In genomic region chr12:75747572-75747995, GRCh38 we compare ENCODE assay signal across 13 cellular contexts.
DNase-seq lines count a peak whose midpoint lies in the region; ATAC-seq, FAIRE-seq and TF ChIP-seq lines count a peak whose summit lies in the region.
"Had no signal": no experiment of that assay in that cellular context is flagged by ENCODE, and none has a peak within 500 bp of the region (broad histone marks: within the 10 kb centered on the region; RNA-seq: fewer than 3 reads in every experiment).

No MANE protein-coding gene starts in this region.

- in situ Hi-C loops in KBM-7 (cut with MboI; ENCODE audit: low pct_unique_long_range_greater_than_20kb, low sequenced_read_pairs), result no loop called here

- peaks cover 49% of the 10 kb centered on the region for H3K4me1 Mint-ChIP-seq in osteocyte (ENCODE audit: unreplicated experiment)

- no TSS peak for BruUV-seq in HCT116 (replicated peaks; lab: Mats Ljungman, UMichigan)

- POLR2A ChIA-PET in A549 (lab: Yijun Ruan, JAX) (no interaction called here), HCT116 (lab: Charles Lee) (interaction anchor here (1.4 to 1.9 kb wide), 5 partner anchors 9 to 39 kb away, joined by 4 to 12 read pairs (median 5); no protein-coding TSS in a partner anchor)

- intact Hi-C loops in HCT116 (cut with micrococcal nuclease), result no loop called here

- RAD21 ChIA-PET in HCT116 (lab: Charles Lee; ENCODE audit: low non-redundant PET in 1 of 2, low total read pairs in 2 of 2, uncharacterized antibody in 2 of 2, unreplicated experiment in 2 of 2), result interaction anchor here in 1 of 2 experiments (0.7 kb wide), 1 partner anchor 89 kb away, joined by 8 read pairs; no protein-coding TSS in a partner anchor

- TF ChIP-seq RAD21 in A549 (conservative IDR thresholded peaks at IDR 0.05 in 1 of 2, IDR thresholded peaks at IDR 0.05 in 1 of 2) (no peak), HCT116 (IDR thresholded peaks at IDR 0.05; ENCODE audit: low read depth) (no peak)

- H3K9me2 ChIP-seq in HCT116 (ENCODE audit: insufficient read depth), result no peaks in the 10 kb centered on the region

- no peaks in the 10 kb centered on the region for H3K9me3 Mint-ChIP-seq in osteocyte (ENCODE audit: unreplicated experiment)
- H3K9me3 Mint-ChIP-seq: H9 had no signal

- ATAC-seq in A549 (no peak), HCT116 (peak; percentile 18; the same call in 1 of the 2 replicates), RWPE2 (ENCODE audit: low read depth) (peak; percentile 87), GM19452 (IDR thresholded peaks at IDR 0.05; ENCODE audit: unreplicated experiment) (no peak)

- no peak overlapping the region for H3K4me3 ChIP-seq in A549
- no peak overlapping the region for H3K4me3 ChIP-seq in HCT116 (replicated peaks in 1 of 2; ENCODE audit: low read depth in 1 of 2, low read length in 2 of 2)
- H3K4me3 ChIP-seq in RWPE2 (ENCODE audit: severe bottlenecking), result no peak overlapping the region
- H3K4me3 ChIP-seq: vagina had no signal

- H3K27ac Mint-ChIP-seq in osteocyte (ENCODE audit: unreplicated experiment), result no peak overlapping the region

- TF ChIP-seq POLR2A in A549 (IDR thresholded peaks at IDR 0.05; ENCODE audit: low read length), result no peak
- TF ChIP-seq POLR2A in HCT116 (IDR thresholded peaks at IDR 0.05; ENCODE audit: borderline replicate concordance, extremely low read depth, insufficient read depth, insufficient read length), result no peak

- H3K27me3 Mint-ChIP-seq in osteocyte (ENCODE audit: unreplicated experiment), result peaks cover 15% of the 10 kb centered on the region

- CTCF ChIA-PET in A549 (lab: Yijun Ruan, JAX), result interaction anchor here (1.0 to 1.2 kb wide), 2 partner anchors 11 to 161 kb away, joined by 3 read pairs; no protein-coding TSS in a partner anchor
- CTCF ChIA-PET in HCT116 (lab: Charles Lee), result no interaction called here

- TF ChIP-seq EP300 in A549 (IDR thresholded peaks at IDR 0.05), result no peak

- H2AFZ ChIP-seq in HCT116 (ENCODE audit: low read depth, low read length, poor library complexity, severe bottlenecking), result no peak overlapping the region

- DNase-seq in A549 (ENCODE audit: low read depth in 1 of 2, low spot score in 1 of 2) (no peak), HCT116 (ENCODE audit: low read depth, low spot score) (no peak), RWPE2 (ENCODE audit: low spot score) (no peak), fibroblast of the conjunctiva (ENCODE audit: low read depth) (peak; percentile 29), KBM-7 (no peak), osteocyte (ENCODE audit: extremely low spot score, unreplicated experiment) (no peak)
- DNase-seq in activated CD4-positive, CD25-positive, alpha-beta regulatory T cell (lab: John Stamatoyannopoulos, UW), result no peak
- DNase-seq: activated CD4-positive, alpha-beta T cell treated with anti-CD3 and anti-CD28 coated beads for 1 hour; activated T-cell treated with anti-CD3 and anti-CD28 coated beads, Interleukin-2, amount 50 U/mL, for 1 hour; H9 had no signal

- H3K36me3 Mint-ChIP-seq in osteocyte (ENCODE audit: unreplicated experiment), result no peaks in the 10 kb centered on the region

- H3K4me3 Mint-ChIP-seq in osteocyte (ENCODE audit: unreplicated experiment), result no peak overlapping the region

- 70% methylated on average over 1 of the region's 1 CpG for WGBS in A549 (ENCODE audit: missing lambda C conversion rate)

- H3K36me3 ChIP-seq in HCT116 (ENCODE audit: control insufficient read depth in 1 of 2, insufficient read depth in 2 of 2, low read length in 2 of 2), result no peaks in the 10 kb centered on the region
- H3K36me3 ChIP-seq in RWPE2 (ENCODE audit: low read depth), result no peaks in the 10 kb centered on the region
- H3K36me3 ChIP-seq: BE2C, vagina had no signal

- H3K9ac ChIP-seq in HCT116 (ENCODE audit: low read length), result peak overlapping the region; percentile 58

- FAIRE-seq in A549 (lab: Jason Lieb, UNC), result no peak

- H3K27ac ChIP-seq in A549 (peak overlapping the region; percentile 7 to 74; a peak in 3 of 6 replicates), HCT116 (ENCODE audit: low read depth, low read length) (peak overlapping the region; percentile 90), RWPE2 (ENCODE audit: poor library complexity, severe bottlenecking) (peak overlapping the region; percentile 57)
- H3K27ac ChIP-seq: vagina had no signal

- H4K20me1 ChIP-seq in HCT116 (ENCODE audit: insufficient read depth), result no peaks in the 10 kb centered on the region

- no peaks in the 10 kb centered on the region for H3K27me3 ChIP-seq in HCT116 (ENCODE audit: insufficient read depth, low read length)
- H3K27me3 ChIP-seq in RWPE2 (ENCODE audit: insufficient read depth, poor library complexity, severe bottlenecking), result no peaks in the 10 kb centered on the region
- H3K27me3 ChIP-seq: BE2C, vagina had no signal

- H3K79me2 ChIP-seq in HCT116 (ENCODE audit: insufficient read depth, low read length), result 0 out of 2 replicates have a peak, but pooled peaks cover 3% of the 10 kb centered on the region

- H3K4me1 ChIP-seq in A549 (peaks cover 38% of the 10 kb centered on the region), HCT116 (ENCODE audit: control insufficient read depth in 1 of 2, insufficient read depth in 2 of 2, low read length in 2 of 2) (peaks cover 67 to 68% of the 10 kb centered on the region in 2 experiments), RWPE2 (ENCODE audit: insufficient read depth, poor library complexity, severe bottlenecking) (peaks cover 10% of the 10 kb centered on the region)
- H3K4me1 ChIP-seq: BE2C, vagina had no signal

- 0 out of 3 replicates have a peak overlapping the region, but pooled peaks have one; percentile 10 for H3K4me2 ChIP-seq in A549
- peak overlapping the region; percentile 55 for H3K4me2 ChIP-seq in HCT116 (ENCODE audit: low read length)

- H3K9me3 ChIP-seq in A549 (no peaks in the 10 kb centered on the region), HCT116 (ENCODE audit: control insufficient read depth in 1 of 2, insufficient read depth in 1 of 2, low read depth in 1 of 2, low read length in 2 of 2) (no peaks in the 10 kb centered on the region), RWPE2 (ENCODE audit: severe bottlenecking) (no peaks in the 10 kb centered on the region)
- H3K9me3 ChIP-seq: BE2C, vagina had no signal

- TF ChIP-seq CTCF in A549 (IDR thresholded peaks at IDR 0.05) (no peak), HCT116 (IDR thresholded peaks at IDR 0.05 in 2 of 3, conservative IDR thresholded peaks at IDR 0.05 in 1 of 3; ENCODE audit: borderline replicate concordance in 1 of 3, insufficient read depth in 1 of 3, low read depth in 2 of 3, low read length in 2 of 3) (no peak), RWPE2 (IDR thresholded peaks at IDR 0.05; ENCODE audit: poor library complexity, severe bottlenecking) (no peak), osteocyte (IDR thresholded peaks at IDR 0.05) (no peak)

TF ChIP-seq in A549, 52 proteins besides CTCF, POLR2A, EP300 and RAD21:
- TF ChIP-seq RFX5 (IDR thresholded peaks at IDR 0.05) (no peak), FOSL2 (IDR thresholded peaks at IDR 0.05) (no peak), FOSL2 (CRISPR knock-in tag; IDR thresholded peaks at IDR 0.05) (peak; percentile 14; the same call in 1 of the 2 replicates)

TF ChIP-seq in HCT116, 20 proteins besides CTCF, POLR2A, EP300 and RAD21:
- TF ChIP-seq SIN3A (IDR thresholded peaks at IDR 0.05; ENCODE audit: low read depth) (no peak), EZH2phosphoT487 (IDR thresholded peaks at IDR 0.05; ENCODE audit: borderline replicate concordance) (no peak), MAX (IDR thresholded peaks at IDR 0.05) (no peak), FOSL1 (IDR thresholded peaks at IDR 0.05; ENCODE audit: low read depth) (peak; percentile 38; the same call in 1 of the 2 replicates), EGR1 (IDR thresholded peaks at IDR 0.05; ENCODE audit: low read depth) (no peak), ATF3 (IDR thresholded peaks at IDR 0.05) (no peak), SRF (IDR thresholded peaks at IDR 0.05; ENCODE audit: low read depth) (no peak), SP1 (IDR thresholded peaks at IDR 0.05; ENCODE audit: low read depth) (no peak; the same call in 1 of the 2 replicates), EZH2 (IDR thresholded peaks at IDR 0.05) (no peak), CEBPB (IDR thresholded peaks at IDR 0.05; ENCODE audit: low read depth) (peak; percentile 22; the same call in 1 of the 2 replicates)

Comparison
In these comparisons a context has a peak if more than half of its experiments do, and no peak if none do; other contexts are left out.
1. ATAC-seq: peak in HCT116 (single experiment) and RWPE2 (single experiment); none in A549 (0 of 2) and GM19452 (single experiment).
2. Of the 6 proteins assayed by ChIP-seq in both A549 and HCT116: peak only in A549: none; only in HCT116: CEBPB; in both: none; in neither: 5.
3. Peak in every context shown above with its lines, with median percentiles within 50 percentile points of each other: H3K27ac ChIP-seq.